ENCODE assay signal across 1 cellular context in the genomic region with DNA sequence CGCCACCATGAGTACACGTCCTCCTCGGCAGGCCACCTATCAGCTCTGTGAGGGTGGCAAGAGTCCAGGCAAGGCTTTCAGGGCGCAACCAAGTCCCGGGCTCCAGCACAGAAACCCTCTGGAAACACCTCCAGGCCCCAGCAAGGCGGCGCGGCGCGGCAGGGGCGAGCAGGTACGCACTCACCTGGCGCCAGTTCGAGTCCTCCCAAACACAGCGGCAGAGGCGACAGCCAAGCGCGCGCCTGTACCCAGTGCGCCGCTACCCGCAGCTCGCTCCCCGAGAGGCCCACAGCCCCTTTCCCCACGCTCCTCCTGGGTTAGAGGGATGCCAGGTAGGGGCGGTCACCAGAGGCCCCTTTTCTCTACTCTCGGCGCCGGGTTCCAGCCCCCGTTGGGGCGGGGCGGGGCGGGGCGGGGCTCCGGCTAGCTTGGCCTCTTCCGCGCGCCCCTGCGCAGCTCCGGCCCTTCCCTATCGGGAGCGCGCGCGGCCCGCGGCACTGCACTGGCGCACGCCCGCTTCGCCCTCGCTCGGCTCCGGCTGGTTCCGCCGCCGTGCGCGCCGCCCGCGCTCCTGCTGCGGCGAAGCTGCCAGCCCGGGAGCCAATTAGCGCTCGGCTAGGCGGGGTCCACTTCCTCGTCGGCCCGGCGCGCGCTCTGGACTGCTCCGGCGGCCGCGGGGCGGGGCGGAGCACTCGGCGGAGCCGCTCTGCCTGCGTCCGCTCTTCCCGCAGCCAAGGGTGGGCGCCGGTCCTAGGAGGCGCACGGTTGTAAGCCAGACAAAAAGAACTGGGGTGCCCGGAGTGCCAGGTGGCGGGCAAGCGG.
TF ChIP-seq lines count a peak whose summit lies in the region.

Gene NMRK1, minus strand, starts transcription at position 332 of the 822 bp plus-strand sequence. CDS start 5,040 bp downstream, outside the sequence.
Gene OSTF1, plus strand, starts transcription at position 691 of the 822 bp plus-strand sequence. CDS start 179 bp downstream, outside the sequence.

TF ChIP-seq in HEK293, 187 proteins besides CTCF, POLR2A, EP300 and RAD21 (continued from another document and continues in another):
- TF ChIP-seq ZNF26 (tag by site-specific recombination; IDR thresholded peaks at IDR 0.05): no peak
- TF ChIP-seq, protein P1, sequence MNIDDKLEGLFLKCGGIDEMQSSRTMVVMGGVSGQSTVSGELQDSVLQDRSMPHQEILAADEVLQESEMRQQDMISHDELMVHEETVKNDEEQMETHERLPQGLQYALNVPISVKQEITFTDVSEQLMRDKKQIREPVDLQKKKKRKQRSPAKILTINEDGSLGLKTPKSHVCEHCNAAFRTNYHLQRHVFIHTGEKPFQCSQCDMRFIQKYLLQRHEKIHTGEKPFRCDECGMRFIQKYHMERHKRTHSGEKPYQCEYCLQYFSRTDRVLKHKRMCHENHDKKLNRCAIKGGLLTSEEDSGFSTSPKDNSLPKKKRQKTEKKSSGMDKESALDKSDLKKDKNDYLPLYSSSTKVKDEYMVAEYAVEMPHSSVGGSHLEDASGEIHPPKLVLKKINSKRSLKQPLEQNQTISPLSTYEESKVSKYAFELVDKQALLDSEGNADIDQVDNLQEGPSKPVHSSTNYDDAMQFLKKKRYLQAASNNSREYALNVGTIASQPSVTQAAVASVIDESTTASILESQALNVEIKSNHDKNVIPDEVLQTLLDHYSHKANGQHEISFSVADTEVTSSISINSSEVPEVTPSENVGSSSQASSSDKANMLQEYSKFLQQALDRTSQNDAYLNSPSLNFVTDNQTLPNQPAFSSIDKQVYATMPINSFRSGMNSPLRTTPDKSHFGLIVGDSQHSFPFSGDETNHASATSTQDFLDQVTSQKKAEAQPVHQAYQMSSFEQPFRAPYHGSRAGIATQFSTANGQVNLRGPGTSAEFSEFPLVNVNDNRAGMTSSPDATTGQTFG (tag by site-specific recombination; IDR thresholded peaks at IDR 0.05; ENCODE audit: borderline replicate concordance): no peak
- peak; percentile 58; the same call in 1 of the 2 replicates for TF ChIP-seq ZNF121 (tag by site-specific recombination; IDR thresholded peaks at IDR 0.05)
- no peak for TF ChIP-seq ZNF248 (tag by site-specific recombination; IDR thresholded peaks at IDR 0.05)
- TF ChIP-seq ZNF548 (tag by site-specific recombination; IDR thresholded peaks at IDR 0.05): no peak
- 0 out of 2 replicates have a peak, but pooled peaks have one; percentile 17 for TF ChIP-seq SP7 (tag by site-specific recombination; IDR thresholded peaks at IDR 0.05)
- TF ChIP-seq BCL11A (tag by site-specific recombination; IDR thresholded peaks at IDR 0.05; ENCODE audit: low read depth): no peak
- TF ChIP-seq, protein P2, sequence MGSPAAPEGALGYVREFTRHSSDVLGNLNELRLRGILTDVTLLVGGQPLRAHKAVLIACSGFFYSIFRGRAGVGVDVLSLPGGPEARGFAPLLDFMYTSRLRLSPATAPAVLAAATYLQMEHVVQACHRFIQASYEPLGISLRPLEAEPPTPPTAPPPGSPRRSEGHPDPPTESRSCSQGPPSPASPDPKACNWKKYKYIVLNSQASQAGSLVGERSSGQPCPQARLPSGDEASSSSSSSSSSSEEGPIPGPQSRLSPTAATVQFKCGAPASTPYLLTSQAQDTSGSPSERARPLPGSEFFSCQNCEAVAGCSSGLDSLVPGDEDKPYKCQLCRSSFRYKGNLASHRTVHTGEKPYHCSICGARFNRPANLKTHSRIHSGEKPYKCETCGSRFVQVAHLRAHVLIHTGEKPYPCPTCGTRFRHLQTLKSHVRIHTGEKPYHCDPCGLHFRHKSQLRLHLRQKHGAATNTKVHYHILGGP (tag by site-specific recombination; IDR thresholded peaks at IDR 0.05): no peak
- TF ChIP-seq AEBP2 (tag by site-specific recombination; IDR thresholded peaks at IDR 0.05; ENCODE audit: borderline replicate concordance): no peak
- no peak for TF ChIP-seq HOXA7 (CRISPR knock-in tag; IDR thresholded peaks at IDR 0.05; ENCODE audit: borderline replicate concordance)
- TF ChIP-seq MZF1 (tag by site-specific recombination; IDR thresholded peaks at IDR 0.05; ENCODE audit: borderline replicate concordance): no peak
- TF ChIP-seq ZSCAN23 (tag by site-specific recombination; IDR thresholded peaks at IDR 0.05): no peak
- no peak for TF ChIP-seq ZNF274 (IDR thresholded peaks at IDR 0.05; ENCODE audit: low read length)
- TF ChIP-seq ZNF274 (tag by site-specific recombination; IDR thresholded peaks at IDR 0.05; ENCODE audit: borderline replicate concordance): no peak
- TF ChIP-seq ZNF311 (tag by site-specific recombination; IDR thresholded peaks at IDR 0.05; ENCODE audit: borderline replicate concordance): no peak
- peak; percentile 91 for TF ChIP-seq ZBTB20 (tag by site-specific recombination; IDR thresholded peaks at IDR 0.05)
- TF ChIP-seq ZNF239 (tag by site-specific recombination; IDR thresholded peaks at IDR 0.05): no peak
- no peak for TF ChIP-seq ZNF175 (tag by site-specific recombination; IDR thresholded peaks at IDR 0.05)
- no peak for TF ChIP-seq ZNF140 (tag by site-specific recombination; IDR thresholded peaks at IDR 0.05)
- TF ChIP-seq, protein P3, sequence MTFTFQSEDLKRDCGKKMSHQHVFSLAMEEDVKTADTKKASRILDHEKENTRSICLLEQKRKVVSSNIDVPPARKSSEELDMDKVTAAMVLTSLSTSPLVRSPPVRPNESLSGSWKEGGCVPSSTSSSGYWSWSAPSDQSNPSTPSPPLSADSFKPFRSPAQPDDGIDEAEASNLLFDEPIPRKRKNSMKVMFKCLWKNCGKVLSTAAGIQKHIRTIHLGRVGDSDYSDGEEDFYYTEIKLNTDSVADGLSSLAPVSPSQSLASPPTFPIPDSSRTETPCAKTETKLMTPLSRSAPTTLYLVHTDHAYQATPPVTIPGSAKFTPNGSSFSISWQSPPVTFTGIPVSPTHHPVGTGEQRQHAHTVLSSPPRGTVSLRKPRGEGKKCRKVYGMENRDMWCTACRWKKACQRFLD (tag by site-specific recombination; IDR thresholded peaks at IDR 0.05): no peak
- TF ChIP-seq ZNF600 (tag by site-specific recombination; IDR thresholded peaks at IDR 0.05): peak; percentile 47
- TF ChIP-seq ZNF555 (tag by site-specific recombination; conservative IDR thresholded peaks at IDR 0.05): no peak
- TF ChIP-seq ELK4 (IDR thresholded peaks at IDR 0.05; ENCODE audit: borderline replicate concordance, low read depth, low read length): no peak
- TF ChIP-seq, protein P4, sequence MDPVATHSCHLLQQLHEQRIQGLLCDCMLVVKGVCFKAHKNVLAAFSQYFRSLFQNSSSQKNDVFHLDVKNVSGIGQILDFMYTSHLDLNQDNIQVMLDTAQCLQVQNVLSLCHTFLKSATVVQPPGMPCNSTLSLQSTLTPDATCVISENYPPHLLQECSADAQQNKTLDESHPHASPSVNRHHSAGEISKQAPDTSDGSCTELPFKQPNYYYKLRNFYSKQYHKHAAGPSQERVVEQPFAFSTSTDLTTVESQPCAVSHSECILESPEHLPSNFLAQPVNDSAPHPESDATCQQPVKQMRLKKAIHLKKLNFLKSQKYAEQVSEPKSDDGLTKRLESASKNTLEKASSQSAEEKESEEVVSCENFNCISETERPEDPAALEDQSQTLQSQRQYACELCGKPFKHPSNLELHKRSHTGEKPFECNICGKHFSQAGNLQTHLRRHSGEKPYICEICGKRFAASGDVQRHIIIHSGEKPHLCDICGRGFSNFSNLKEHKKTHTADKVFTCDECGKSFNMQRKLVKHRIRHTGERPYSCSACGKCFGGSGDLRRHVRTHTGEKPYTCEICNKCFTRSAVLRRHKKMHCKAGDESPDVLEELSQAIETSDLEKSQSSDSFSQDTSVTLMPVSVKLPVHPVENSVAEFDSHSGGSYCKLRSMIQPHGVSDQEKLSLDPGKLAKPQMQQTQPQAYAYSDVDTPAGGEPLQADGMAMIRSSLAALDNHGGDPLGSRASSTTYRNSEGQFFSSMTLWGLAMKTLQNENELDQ (tag by site-specific recombination; IDR thresholded peaks at IDR 0.05; ENCODE audit: low read depth): no peak
- TF ChIP-seq ZNF23 (tag by site-specific recombination; IDR thresholded peaks at IDR 0.05; ENCODE audit: borderline replicate concordance): no peak
- TF ChIP-seq ZNF48 (tag by site-specific recombination; IDR thresholded peaks at IDR 0.05): no peak
- peak; percentile 32; the same call in 1 of the 2 replicates for TF ChIP-seq KLF9 (tag by site-specific recombination; IDR thresholded peaks at IDR 0.05; ENCODE audit: low read depth)
- TF ChIP-seq ZNF629 (tag by site-specific recombination; IDR thresholded peaks at IDR 0.05): no peak
- no peak for TF ChIP-seq ZNF626 (tag by site-specific recombination; IDR thresholded peaks at IDR 0.05)
- no peak for TF ChIP-seq ZNF133 (tag by site-specific recombination; IDR thresholded peaks at IDR 0.05)
- TF ChIP-seq ZNF16 (tag by site-specific recombination; IDR thresholded peaks at IDR 0.05; ENCODE audit: low read depth): no peak
- no peak for TF ChIP-seq ZNF19 (tag by site-specific recombination; IDR thresholded peaks at IDR 0.05; ENCODE audit: low read depth)
- TF ChIP-seq, protein P5, sequence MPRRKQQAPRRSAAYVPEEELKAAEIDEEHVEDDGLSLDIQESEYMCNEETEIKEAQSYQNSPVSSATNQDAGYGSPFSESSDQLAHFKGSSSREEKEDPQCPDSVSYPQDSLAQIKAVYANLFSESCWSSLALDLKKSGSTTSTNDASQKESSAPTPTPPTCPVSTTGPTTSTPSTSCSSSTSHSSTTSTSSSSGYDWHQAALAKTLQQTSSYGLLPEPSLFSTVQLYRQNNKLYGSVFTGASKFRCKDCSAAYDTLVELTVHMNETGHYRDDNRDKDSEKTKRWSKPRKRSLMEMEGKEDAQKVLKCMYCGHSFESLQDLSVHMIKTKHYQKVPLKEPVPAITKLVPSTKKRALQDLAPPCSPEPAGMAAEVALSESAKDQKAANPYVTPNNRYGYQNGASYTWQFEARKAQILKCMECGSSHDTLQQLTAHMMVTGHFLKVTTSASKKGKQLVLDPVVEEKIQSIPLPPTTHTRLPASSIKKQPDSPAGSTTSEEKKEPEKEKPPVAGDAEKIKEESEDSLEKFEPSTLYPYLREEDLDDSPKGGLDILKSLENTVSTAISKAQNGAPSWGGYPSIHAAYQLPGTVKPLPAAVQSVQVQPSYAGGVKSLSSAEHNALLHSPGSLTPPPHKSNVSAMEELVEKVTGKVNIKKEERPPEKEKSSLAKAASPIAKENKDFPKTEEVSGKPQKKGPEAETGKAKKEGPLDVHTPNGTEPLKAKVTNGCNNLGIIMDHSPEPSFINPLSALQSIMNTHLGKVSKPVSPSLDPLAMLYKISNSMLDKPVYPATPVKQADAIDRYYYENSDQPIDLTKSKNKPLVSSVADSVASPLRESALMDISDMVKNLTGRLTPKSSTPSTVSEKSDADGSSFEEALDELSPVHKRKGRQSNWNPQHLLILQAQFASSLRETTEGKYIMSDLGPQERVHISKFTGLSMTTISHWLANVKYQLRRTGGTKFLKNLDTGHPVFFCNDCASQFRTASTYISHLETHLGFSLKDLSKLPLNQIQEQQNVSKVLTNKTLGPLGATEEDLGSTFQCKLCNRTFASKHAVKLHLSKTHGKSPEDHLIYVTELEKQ (tag by site-specific recombination; IDR thresholded peaks at IDR 0.05; ENCODE audit: borderline replicate concordance): no peak
- no peak for TF ChIP-seq ZNF837 (tag by site-specific recombination; IDR thresholded peaks at IDR 0.05)
- TF ChIP-seq SALL2 (tag by site-specific recombination; IDR thresholded peaks at IDR 0.05; ENCODE audit: borderline replicate concordance): no peak
- TF ChIP-seq, protein P6, sequence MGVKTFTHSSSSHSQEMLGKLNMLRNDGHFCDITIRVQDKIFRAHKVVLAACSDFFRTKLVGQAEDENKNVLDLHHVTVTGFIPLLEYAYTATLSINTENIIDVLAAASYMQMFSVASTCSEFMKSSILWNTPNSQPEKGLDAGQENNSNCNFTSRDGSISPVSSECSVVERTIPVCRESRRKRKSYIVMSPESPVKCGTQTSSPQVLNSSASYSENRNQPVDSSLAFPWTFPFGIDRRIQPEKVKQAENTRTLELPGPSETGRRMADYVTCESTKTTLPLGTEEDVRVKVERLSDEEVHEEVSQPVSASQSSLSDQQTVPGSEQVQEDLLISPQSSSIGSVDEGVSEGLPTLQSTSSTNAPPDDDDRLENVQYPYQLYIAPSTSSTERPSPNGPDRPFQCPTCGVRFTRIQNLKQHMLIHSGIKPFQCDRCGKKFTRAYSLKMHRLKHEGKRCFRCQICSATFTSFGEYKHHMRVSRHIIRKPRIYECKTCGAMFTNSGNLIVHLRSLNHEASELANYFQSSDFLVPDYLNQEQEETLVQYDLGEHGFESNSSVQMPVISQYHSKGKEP (tag by site-specific recombination; IDR thresholded peaks at IDR 0.05): no peak
- no peak for TF ChIP-seq ZNF292 (tag by site-specific recombination; IDR thresholded peaks at IDR 0.05; ENCODE audit: borderline replicate concordance, low read depth)
- TF ChIP-seq ZNF830 (tag by site-specific recombination; IDR thresholded peaks at IDR 0.05; ENCODE audit: low read depth): no peak
- TF ChIP-seq ZNF623 (tag by site-specific recombination; IDR thresholded peaks at IDR 0.05): no peak
- no peak for TF ChIP-seq ZNF843 (tag by site-specific recombination; IDR thresholded peaks at IDR 0.05)
